ENCODE assay signal across 20 cellular contexts in genomic region chr12:65965358-65965757, GRCh38.
DNase-seq lines count a peak whose midpoint lies in the region; ATAC-seq and TF ChIP-seq lines count a peak whose summit lies in the region.
"Had no signal": no experiment of that assay in that cellular context is flagged by ENCODE, and none has a peak within 500 bp of the region (broad histone marks: within the 10 kb centered on the region; RNA-seq: fewer than 3 reads in every experiment).

No MANE protein-coding gene starts in this region.

- H4K5ac ChIP-seq in IMR-90 (ENCODE audit: low read depth, low read length), result no peak overlapping the region

- H4K8ac ChIP-seq in IMR-90 (ENCODE audit: low read depth in 2 of 2, low read length in 2 of 2), result no peak overlapping the region

- H3K4ac ChIP-seq in IMR-90 (ENCODE audit: low read depth, low read length), result no peak overlapping the region

- H3K27ac ChIP-seq in IMR-90 (ENCODE audit: insufficient read depth, low read length) (no peak overlapping the region), brain microvascular endothelial cell (no peak overlapping the region)
- H3K27ac ChIP-seq: epithelial cell of prostate, stomach, upper lobe of left lung had no signal

- peak; percentile 78 for DNase-seq in BJ (ENCODE audit: low read depth)
- peak; percentile 93 for DNase-seq in IMR-90
- DNase-seq in brain microvascular endothelial cell, result peak; percentile 60
- DNase-seq in non-pigmented ciliary epithelial cell (ENCODE audit: low read depth), result peak; percentile 60
- no peak for DNase-seq in stimulated activated CD4-positive, alpha-beta T cell treated with anti-CD3 and anti-CD28 coated beads, Interleukin-15, amount 100 ng/mL, for 24 hours
- no peak for DNase-seq in cerebellar nuclear complex (lab: John Stamatoyannopoulos, UW)
- no peak for DNase-seq in NCI-H1436 treated with DMSO at 0.1 percent for 48 hours (lab: John Stamatoyannopoulos, UW)
- DNase-seq: activated naive CD4-positive, alpha-beta T cell treated with Interleukin-2 at 50 U/mL for 16 hours; activated T-cell treated with anti-CD3 and anti-CD28 coated beads for 4 hours; Caco-2; Kasumi-1; NCI-H1417 treated with DMSO at 0.1 percent for 48 hours; NCI-H446; NK-92 treated with Interleukin-12 subunit alpha and Interleukin-12 subunit beta, amount 100 ng/mL, for 24 hours; RPMI8226; stomach; upper lobe of left lung had no signal

- no peak overlapping the region for H2BK15ac ChIP-seq in IMR-90 (ENCODE audit: low read depth, low read length)

- no peak overlapping the region for H4K91ac ChIP-seq in IMR-90 (ENCODE audit: insufficient read depth, low read depth, low read length)

- H3K23ac ChIP-seq in IMR-90 (ENCODE audit: low read depth, low read length), result no peak overlapping the region

- no peaks in the 10 kb centered on the region for H3K9me3 ChIP-seq in IMR-90 (ENCODE audit: control insufficient read depth, insufficient read depth, low read length)
- H3K9me3 ChIP-seq: Caco-2, stomach, upper lobe of left lung had no signal

- ATAC-seq in IMR-90 (ENCODE audit: low read depth) (peak; percentile 81), HG02588 (IDR thresholded peaks at IDR 0.05; ENCODE audit: unreplicated experiment) (no peak)
- ATAC-seq: sciatic nerve had no signal

- dilution Hi-C loops in IMR-90 (cut with HindIII; ENCODE audit: low sequenced_read_pairs, unreplicated experiment), result no loop called here

- intact Hi-C loops in IMR-90 (cut with micrococcal nuclease), result loop anchor here (10.0 kb wide), 1 partner anchor 661 kb away; no protein-coding TSS in a partner anchor

- peak; percentile 13; the same call in 1 of the 2 replicates for TF ChIP-seq RAD21 in IMR-90 (IDR thresholded peaks at IDR 0.05; ENCODE audit: low read length)

- no peak overlapping the region for H2AK5ac ChIP-seq in IMR-90 (ENCODE audit: low read depth, low read length)

- no TSS peak for BruUV-seq in IMR-90 (replicated peaks; lab: Mats Ljungman, UMichigan)

- H3K36me3 ChIP-seq in BJ (ENCODE audit: control insufficient read depth, insufficient read depth, low read length) (no peaks in the 10 kb centered on the region), IMR-90 (ENCODE audit: control insufficient read depth, insufficient read depth, low read length) (peaks cover 5% of the 10 kb centered on the region), brain microvascular endothelial cell (replicated peaks) (peaks cover 38% of the 10 kb centered on the region)
- H3K36me3 ChIP-seq: stomach, upper lobe of left lung had no signal

- in situ Hi-C loops in IMR-90 (cut with MboI; ENCODE audit: low sequenced_read_pairs), result no loop called here
- in situ Hi-C loops in brain microvascular endothelial cell (cut with HindIII; ENCODE audit: low pct_ligation_motif_present, low sequenced_read_pairs), result no loop called here

- peaks cover 9% of the 10 kb centered on the region for H3K9me1 ChIP-seq in IMR-90 (ENCODE audit: insufficient read depth, low read length)

- peaks cover 10% of the 10 kb centered on the region for H3K4me1 ChIP-seq in IMR-90 (ENCODE audit: control insufficient read depth, insufficient read depth, low read length)
- H3K4me1 ChIP-seq: stomach, upper lobe of left lung had no signal

- no peak overlapping the region for H2AFZ ChIP-seq in IMR-90 (replicated peaks; ENCODE audit: low read length, poor library complexity)

- TF ChIP-seq CTCF in BJ (IDR thresholded peaks at IDR 0.05; ENCODE audit: insufficient read depth, low read depth, low read length), result no peak
- TF ChIP-seq CTCF in IMR-90 (conservative IDR thresholded peaks at IDR 0.05; ENCODE audit: low read depth, low read length), result no peak
- no peak for TF ChIP-seq CTCF in brain microvascular endothelial cell (IDR thresholded peaks at IDR 0.05; ENCODE audit: low read depth, low read length, missing control alignments)

- H2BK20ac ChIP-seq in IMR-90 (ENCODE audit: low read depth, low read length), result no peak overlapping the region

- H3K9ac ChIP-seq in IMR-90 (ENCODE audit: low read depth, low read length), result no peak overlapping the region

- H3K79me1 ChIP-seq in IMR-90 (ENCODE audit: low read depth in 1 of 2, low read length in 2 of 2), result peaks cover 20 to 43% of the 10 kb centered on the region in 2 experiments

- H4K20me1 ChIP-seq in IMR-90 (ENCODE audit: insufficient read depth, low read length), result peaks cover 32% of the 10 kb centered on the region; the same call in 1 of the 2 replicates

- H2AK9ac ChIP-seq in IMR-90 (replicated peaks; ENCODE audit: low read depth, low read length, poor library complexity), result no peak overlapping the region

- CTCF ChIA-PET in BJ (lab: Yijun Ruan, JAX), result no interaction called here
- CTCF ChIA-PET in IMR-90 (lab: Yijun Ruan, JAX), result interaction anchor here (0.5 to 1.4 kb wide), 4 partner anchors 8 to 71 kb away, joined by 3 to 5 read pairs (median 4); no protein-coding TSS in a partner anchor

- 0 out of 2 replicates have a peak, but pooled peaks have one; percentile 23 for TF ChIP-seq POLR2A in IMR-90 (IDR thresholded peaks at IDR 0.05; ENCODE audit: low read depth, low read length)

- no CpG with 5 or more reads among the region's 5 CpGs for WGBS in IMR-90 (ENCODE audit: extremely low coverage in 2 of 2, insufficient read length in 1 of 2), 2 experiments

- no peaks in the 10 kb centered on the region for H3K27me3 ChIP-seq in BJ (ENCODE audit: control insufficient read depth, insufficient read depth, low read length)
- H3K27me3 ChIP-seq in IMR-90 (ENCODE audit: control insufficient read depth, insufficient read depth, low read length), result no peaks in the 10 kb centered on the region
- no peaks in the 10 kb centered on the region for H3K27me3 ChIP-seq in brain microvascular endothelial cell (replicated peaks)
- H3K27me3 ChIP-seq: upper lobe of left lung had no signal

- H2BK120ac ChIP-seq in IMR-90 (ENCODE audit: low read depth, low read length), result no peak overlapping the region

- no peak overlapping the region for H3K4me3 ChIP-seq in BJ (ENCODE audit: low read depth, low read length)
- H3K4me3 ChIP-seq in IMR-90 (ENCODE audit: insufficient read depth, low read depth, low read length), result no peak overlapping the region
- H3K4me3 ChIP-seq in brain microvascular endothelial cell (ENCODE audit: low read depth, low read length), result no peak overlapping the region
- H3K4me3 ChIP-seq: stomach, upper lobe of left lung had no signal

- no peak overlapping the region for H3K56ac ChIP-seq in IMR-90 (ENCODE audit: extremely low read depth, insufficient read depth, low read length)

- H3K4me2 ChIP-seq in IMR-90 (ENCODE audit: low read depth, low read length), result peak overlapping the region; percentile 29; the same call in 1 of the 2 replicates

- POLR2A ChIA-PET in BJ (lab: Charles Lee), result interaction anchor here (0.6 to 0.9 kb wide), 3 partner anchors 34 to 1406 kb away, joined by 3 to 5 read pairs (median 3); no protein-coding TSS in a partner anchor
- POLR2A ChIA-PET in IMR-90 (lab: Charles Lee; ENCODE audit: unreplicated experiment), result no interaction called here

- H2BK5ac ChIP-seq in IMR-90 (ENCODE audit: low read depth, low read length, poor library complexity, severe bottlenecking), result peak overlapping the region; percentile 48

- peak overlapping the region; percentile 21; the same call in 1 of the 2 replicates for H3K18ac ChIP-seq in IMR-90 (ENCODE audit: low read depth, low read length)

- no peak overlapping the region for H3K14ac ChIP-seq in IMR-90 (replicated peaks; ENCODE audit: low read depth, low read length)

TF ChIP-seq in IMR-90, 13 proteins besides CTCF, POLR2A, EP300 and RAD21:
- TF ChIP-seq MAFK (IDR thresholded peaks at IDR 0.05; ENCODE audit: low read depth, low read length), result no peak
- TF ChIP-seq ELK1 (IDR thresholded peaks at IDR 0.05; ENCODE audit: borderline replicate concordance, low read depth, low read length), result no peak
- peak; percentile 46 for TF ChIP-seq RCOR1 (IDR thresholded peaks at IDR 0.05; ENCODE audit: insufficient replicate concordance, low read length)
- TF ChIP-seq CEBPB (IDR thresholded peaks at IDR 0.05; ENCODE audit: low read depth, low read length), result no peak
- no peak for TF ChIP-seq RFX5 (IDR thresholded peaks at IDR 0.05; ENCODE audit: low read depth, low read length)
- no peak for TF ChIP-seq NFE2L2 (IDR thresholded peaks at IDR 0.05; ENCODE audit: low read depth, low read length)
- no peak for TF ChIP-seq SMC3 (IDR thresholded peaks at IDR 0.05; ENCODE audit: low read depth, low read length)
- no peak for TF ChIP-seq USF2 (IDR thresholded peaks at IDR 0.05; ENCODE audit: low read depth, low read length)
- TF ChIP-seq CHD1 (IDR thresholded peaks at IDR 0.05; ENCODE audit: low read depth, low read length), result no peak
- no peak for TF ChIP-seq BHLHE40 (IDR thresholded peaks at IDR 0.05; ENCODE audit: low read depth, low read length)
- 0 out of 2 replicates have a peak, but pooled peaks have one; percentile 21 for TF ChIP-seq FOS (IDR thresholded peaks at IDR 0.05; ENCODE audit: low read depth, low read length)

Comparison
In these comparisons a context has a peak if more than half of its experiments do, and no peak if none do; other contexts are left out.
1. DNase-seq: peak in BJ (single experiment), IMR-90 (single experiment), brain microvascular endothelial cell (single experiment) and non-pigmented ciliary epithelial cell (single experiment); none in stimulated activated CD4-positive, alpha-beta T cell treated with anti-CD3 and anti-CD28 coated beads, Interleukin-15, amount 100 ng/mL, for 24 hours (single experiment), cerebellar nuclear complex (0 of 2) and NCI-H1436 treated with DMSO at 0.1 percent for 48 hours (single experiment).